12 cellular contexts compared by ENCODE assay signal in the genomic region with DNA sequence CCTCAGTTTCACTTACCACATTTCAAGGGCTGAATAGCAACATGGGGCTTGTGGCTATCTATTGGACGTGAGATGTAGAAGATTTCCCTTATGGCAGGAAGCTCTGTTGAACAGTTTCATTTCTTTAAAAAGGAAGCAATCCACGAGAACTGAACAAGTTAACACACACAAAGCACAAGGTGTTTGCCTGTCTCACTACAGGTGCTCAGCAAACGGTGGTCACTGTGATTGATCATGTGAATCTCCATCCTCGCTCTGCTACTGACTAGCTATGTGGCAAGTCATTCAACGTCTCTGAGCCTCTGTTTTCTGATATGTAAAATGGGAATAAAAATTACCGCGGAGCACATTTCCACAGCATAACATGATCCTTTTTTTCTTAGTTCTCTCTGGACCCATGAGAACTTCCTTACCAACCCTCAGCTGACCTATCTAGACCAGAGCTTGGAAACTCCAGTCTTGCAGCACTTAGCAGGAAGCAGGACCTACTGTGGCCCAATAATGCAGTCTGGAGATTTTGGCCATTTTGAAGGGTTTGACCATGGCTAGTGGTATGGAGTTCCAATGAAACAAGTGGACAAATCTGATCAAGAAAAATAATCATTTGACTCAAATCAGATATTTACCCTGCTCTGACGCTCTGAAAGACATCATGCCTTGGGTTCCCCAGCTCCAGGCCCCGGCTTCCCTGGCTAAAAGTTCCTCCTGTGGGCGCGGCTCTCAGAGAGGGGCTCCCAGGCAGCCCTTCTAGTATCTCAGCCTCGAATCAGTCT.
A peak's percentile ranks its signal among the peaks of the same experiment; 100 is the strongest.
DNase-seq lines count a peak whose midpoint lies in the region; ATAC-seq, FAIRE-seq and TF ChIP-seq lines count a peak whose summit lies in the region.
"Had no signal": no experiment of that assay in that cellular context is flagged by ENCODE, and none has a peak within 500 bp of the region (broad histone marks: within the 10 kb centered on the region; RNA-seq: fewer than 3 reads in every experiment).

No MANE protein-coding gene starts in this region.

- H3K9me3 ChIP-seq in OCI-LY1 (ENCODE audit: low read length) (no peaks in the 10 kb centered on the region), neural progenitor cell (ENCODE audit: low read depth) (no peaks in the 10 kb centered on the region)
- H3K9me3 ChIP-seq: psoas muscle had no signal

- TF ChIP-seq CTCF in OCI-LY1 (IDR thresholded peaks at IDR 0.05; ENCODE audit: low read length): no peak
- TF ChIP-seq CTCF in neural progenitor cell (IDR thresholded peaks at IDR 0.05): no peak

- no peaks in the 10 kb centered on the region for H3K9me2 ChIP-seq in OCI-LY1 (ENCODE audit: low read depth, low read length)

- H3K27ac Mint-ChIP-seq in neural progenitor cell: peak overlapping the region; percentile 87

- H3K9me3 Mint-ChIP-seq in neural progenitor cell: no peaks in the 10 kb centered on the region

- H3K27ac ChIP-seq in OCI-LY1 (ENCODE audit: low read depth, low read length, poor library complexity, severe bottlenecking) (peak overlapping the region; percentile 45), neural progenitor cell (no peak overlapping the region)
- H3K27ac ChIP-seq: psoas muscle had no signal

- no peaks in the 10 kb centered on the region for H3K36me3 Mint-ChIP-seq in neural progenitor cell

- H2AFZ ChIP-seq in OCI-LY1 (ENCODE audit: low read length) (peak overlapping the region; percentile 78), neural progenitor cell (replicated peaks) (no peak overlapping the region)

- peaks cover 64% of the 10 kb centered on the region for H3K4me1 Mint-ChIP-seq in neural progenitor cell

- no peak overlapping the region for H3K4me3 ChIP-seq in OCI-LY1 (ENCODE audit: low read depth, low read length, poor library complexity, severe bottlenecking)
- no peak overlapping the region for H3K4me3 ChIP-seq in neural progenitor cell
- H3K4me3 ChIP-seq: psoas muscle had no signal

- H3K4me2 ChIP-seq in OCI-LY1 (ENCODE audit: low read length) (peak overlapping the region; percentile 38), neural progenitor cell (no peak overlapping the region)

- DNase-seq in GM18507 (ENCODE audit: extremely low spot score, insufficient read length, low read depth) (peak; percentile 54), neural progenitor cell (ENCODE audit: low spot score) (no peak), NCI-H2196 treated with DMSO at 0.1 percent for 48 hours (lab: John Stamatoyannopoulos, UW; ENCODE audit: unreplicated experiment) (no peak), ecto neural progenitor cell (ENCODE audit: low spot score) (no peak), NCI-H2196 (lab: John Stamatoyannopoulos, UW; ENCODE audit: unreplicated experiment) (no peak)
- no peak for DNase-seq in activated CD8-positive, alpha-beta memory T cell treated with anti-CD3 and anti-CD28 coated beads for 24 hours
- DNase-seq: activated CD4-positive, alpha-beta T cell treated with anti-CD3 and anti-CD28 coated beads for 1 hour; DMS79 treated with DMSO at 0.1 percent for 48 hours; NCI-H524 treated with DMSO at 0.1 percent for 48 hours; psoas muscle had no signal

- no peak overlapping the region for H3K9ac ChIP-seq in OCI-LY1 (ENCODE audit: low read length)
- no peak overlapping the region for H3K9ac ChIP-seq in neural progenitor cell

- peaks cover 15% of the 10 kb centered on the region for H3K4me1 ChIP-seq in OCI-LY1 (ENCODE audit: insufficient read depth, low read length, severe bottlenecking)
- peaks cover 38% of the 10 kb centered on the region for H3K4me1 ChIP-seq in neural progenitor cell

- H3K36me3 ChIP-seq in OCI-LY1 (ENCODE audit: insufficient read depth, low read length): no peaks in the 10 kb centered on the region
- H3K36me3 ChIP-seq in neural progenitor cell: no peaks in the 10 kb centered on the region

- H3K79me2 ChIP-seq in OCI-LY1 (ENCODE audit: insufficient read depth, low read length): no peaks in the 10 kb centered on the region
- no peaks in the 10 kb centered on the region for H3K79me2 ChIP-seq in neural progenitor cell (ENCODE audit: low read depth)

- H3K27me3 ChIP-seq in OCI-LY1 (ENCODE audit: insufficient read depth, low read length) (no peaks in the 10 kb centered on the region), neural progenitor cell (no peaks in the 10 kb centered on the region)

- H3F3A ChIP-seq in OCI-LY1 (ENCODE audit: insufficient read depth, low read length): no peaks in the 10 kb centered on the region
- peaks cover 17% of the 10 kb centered on the region for H3F3A ChIP-seq in neural progenitor cell (ENCODE audit: low read depth)

- H4K20me1 ChIP-seq in OCI-LY1 (ENCODE audit: insufficient read depth, low read length): no peaks in the 10 kb centered on the region
- H4K20me1 ChIP-seq in neural progenitor cell (ENCODE audit: low read depth): no peaks in the 10 kb centered on the region

- H3K27me3 Mint-ChIP-seq in neural progenitor cell (ENCODE audit: insufficient read depth, low read depth): peaks cover 2% of the 10 kb centered on the region

- ATAC-seq in HG02610 (IDR thresholded peaks at IDR 0.05; ENCODE audit: unreplicated experiment): peak; percentile 86
- ATAC-seq: psoas muscle had no signal

- no peak overlapping the region for H3K4me3 Mint-ChIP-seq in neural progenitor cell

- FAIRE-seq in GM18507 (lab: Jason Lieb, UNC): peak; percentile 93
